ENCODE assay signal across 1 cellular context in genomic region chr12:113040722-113041168, GRCh38.
TF ChIP-seq lines count a peak whose summit lies in the region.

No MANE protein-coding gene starts in this region.

TF ChIP-seq in HepG2, 621 proteins besides CTCF, POLR2A, EP300 and RAD21 (continued from another document and continues in another):
- TF ChIP-seq TRAFD1 (CRISPR knock-in tag; IDR thresholded peaks at IDR 0.05; ENCODE audit: borderline replicate concordance) (no peak), CAMTA2 (CRISPR knock-in tag; IDR thresholded peaks at IDR 0.05; ENCODE audit: borderline replicate concordance) (no peak), MXD4 (CRISPR knock-in tag; IDR thresholded peaks at IDR 0.05) (no peak), KDM5B (CRISPR knock-in tag; IDR thresholded peaks at IDR 0.05; ENCODE audit: borderline replicate concordance) (no peak), LRRFIP1 (CRISPR knock-in tag; conservative IDR thresholded peaks at IDR 0.05) (no peak), GZF1 (CRISPR knock-in tag; IDR thresholded peaks at IDR 0.05) (no peak), FOSL2 (CRISPR knock-in tag; IDR thresholded peaks at IDR 0.05) (peak; percentile 19; the same call in 1 of the 2 replicates), USF2 (IDR thresholded peaks at IDR 0.05; ENCODE audit: low read depth, low read length) (0 out of 2 replicates have a peak, but pooled peaks have one; percentile 8), USF2 (CRISPR knock-in tag; IDR thresholded peaks at IDR 0.05; ENCODE audit: borderline replicate concordance) (no peak), MAX (IDR thresholded peaks at IDR 0.05) (0 out of 2 replicates have a peak, but pooled peaks have one; percentile 25), THAP11 (CRISPR knock-in tag; IDR thresholded peaks at IDR 0.05) (no peak), MNT (IDR thresholded peaks at IDR 0.05) (peak; percentile 9; the same call in 1 of the 2 replicates), ZNF605 (CRISPR knock-in tag; IDR thresholded peaks at IDR 0.05) (no peak), CCDC6 (CRISPR knock-in tag; IDR thresholded peaks at IDR 0.05) (no peak), ZNF644 (CRISPR knock-in tag; IDR thresholded peaks at IDR 0.05; ENCODE audit: low read depth) (no peak), PRDM10 (CRISPR knock-in tag; IDR thresholded peaks at IDR 0.05; ENCODE audit: low read depth) (no peak), ATF4 (CRISPR knock-in tag; IDR thresholded peaks at IDR 0.05) (peak in 1 of 2 experiments; percentile 57; a peak in 2 of 4 replicates), NR2F6 (IDR thresholded peaks at IDR 0.05) (no peak), NR2F6 (CRISPR knock-in tag; IDR thresholded peaks at IDR 0.05) (peak; percentile 15; the same call in 1 of the 2 replicates), SIX1 (CRISPR knock-in tag; IDR thresholded peaks at IDR 0.05; ENCODE audit: borderline replicate concordance) (no peak), HNRNPUL1 (IDR thresholded peaks at IDR 0.05; ENCODE audit: low read depth, low read length) (no peak), JUND (CRISPR knock-in tag; IDR thresholded peaks at IDR 0.05) (no peak), ZNF749 (CRISPR knock-in tag; IDR thresholded peaks at IDR 0.05; ENCODE audit: borderline replicate concordance) (no peak), CEBPB (IDR thresholded peaks at IDR 0.05; ENCODE audit: borderline replicate concordance, low read depth, low read length) (peak; percentile 44; the same call in 1 of the 2 replicates), TFE3 (CRISPR knock-in tag; IDR thresholded peaks at IDR 0.05) (0 out of 2 replicates have a peak, but pooled peaks have one; percentile 18), SSRP1 (CRISPR knock-in tag; IDR thresholded peaks at IDR 0.05) (no peak), FOXJ3 (CRISPR knock-in tag; IDR thresholded peaks at IDR 0.05; ENCODE audit: borderline replicate concordance) (no peak), ZHX2 (IDR thresholded peaks at IDR 0.05; ENCODE audit: low read depth) (no peak), ZHX2 (CRISPR knock-in tag; IDR thresholded peaks at IDR 0.05; ENCODE audit: borderline replicate concordance) (no peak), CSRNP2 (CRISPR knock-in tag; conservative IDR thresholded peaks at IDR 0.05; ENCODE audit: low read depth) (no peak), ZNF704 (CRISPR knock-in tag; IDR thresholded peaks at IDR 0.05; ENCODE audit: borderline replicate concordance) (no peak)
